ENCODE assay signal across 2 cellular contexts in the genomic region with DNA sequence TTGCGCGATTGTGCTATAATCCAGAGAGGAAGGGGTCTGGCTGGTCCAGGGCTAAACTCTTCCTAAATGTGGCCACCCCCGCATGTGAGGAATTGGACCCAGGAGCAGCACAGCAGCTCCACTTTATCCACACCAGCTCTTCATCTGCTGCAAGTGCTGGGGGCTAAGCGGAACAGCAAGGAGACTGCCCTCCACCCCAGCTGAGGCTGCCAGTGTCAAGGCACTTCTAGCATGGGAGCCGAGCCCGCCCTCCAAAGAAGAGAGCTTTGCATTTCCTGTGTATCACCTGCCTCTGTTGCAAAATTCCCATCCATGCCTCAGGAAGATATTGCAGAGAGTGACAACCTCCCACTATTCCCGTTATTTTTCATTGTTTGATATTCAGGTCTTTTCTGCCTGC.
TF ChIP-seq lines count a peak whose summit lies in the region.

No MANE protein-coding gene starts in this region.

TF ChIP-seq in GM23338, 12 proteins besides CTCF, POLR2A, EP300 and RAD21 (continued from another document):
- TF ChIP-seq ZNF462 (CRISPR knock-in tag; IDR thresholded peaks at IDR 0.05) (no peak), CREB1 (CRISPR knock-in tag; IDR thresholded peaks at IDR 0.05; ENCODE audit: low read depth) (no peak), ZNF114 (CRISPR knock-in tag; IDR thresholded peaks at IDR 0.05) (no peak), POLR2AphosphoS5 (IDR thresholded peaks at IDR 0.05; ENCODE audit: low read depth) (no peak)
- TF ChIP-seq, protein P1, sequence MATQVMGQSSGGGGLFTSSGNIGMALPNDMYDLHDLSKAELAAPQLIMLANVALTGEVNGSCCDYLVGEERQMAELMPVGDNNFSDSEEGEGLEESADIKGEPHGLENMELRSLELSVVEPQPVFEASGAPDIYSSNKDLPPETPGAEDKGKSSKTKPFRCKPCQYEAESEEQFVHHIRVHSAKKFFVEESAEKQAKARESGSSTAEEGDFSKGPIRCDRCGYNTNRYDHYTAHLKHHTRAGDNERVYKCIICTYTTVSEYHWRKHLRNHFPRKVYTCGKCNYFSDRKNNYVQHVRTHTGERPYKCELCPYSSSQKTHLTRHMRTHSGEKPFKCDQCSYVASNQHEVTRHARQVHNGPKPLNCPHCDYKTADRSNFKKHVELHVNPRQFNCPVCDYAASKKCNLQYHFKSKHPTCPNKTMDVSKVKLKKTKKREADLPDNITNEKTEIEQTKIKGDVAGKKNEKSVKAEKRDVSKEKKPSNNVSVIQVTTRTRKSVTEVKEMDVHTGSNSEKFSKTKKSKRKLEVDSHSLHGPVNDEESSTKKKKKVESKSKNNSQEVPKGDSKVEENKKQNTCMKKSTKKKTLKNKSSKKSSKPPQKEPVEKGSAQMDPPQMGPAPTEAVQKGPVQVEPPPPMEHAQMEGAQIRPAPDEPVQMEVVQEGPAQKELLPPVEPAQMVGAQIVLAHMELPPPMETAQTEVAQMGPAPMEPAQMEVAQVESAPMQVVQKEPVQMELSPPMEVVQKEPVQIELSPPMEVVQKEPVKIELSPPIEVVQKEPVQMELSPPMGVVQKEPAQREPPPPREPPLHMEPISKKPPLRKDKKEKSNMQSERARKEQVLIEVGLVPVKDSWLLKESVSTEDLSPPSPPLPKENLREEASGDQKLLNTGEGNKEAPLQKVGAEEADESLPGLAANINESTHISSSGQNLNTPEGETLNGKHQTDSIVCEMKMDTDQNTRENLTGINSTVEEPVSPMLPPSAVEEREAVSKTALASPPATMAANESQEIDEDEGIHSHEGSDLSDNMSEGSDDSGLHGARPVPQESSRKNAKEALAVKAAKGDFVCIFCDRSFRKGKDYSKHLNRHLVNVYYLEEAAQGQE (IDR thresholded peaks at IDR 0.05; ENCODE audit: unreplicated experiment) = no peak

TF ChIP-seq in WTC11, 78 proteins besides CTCF, POLR2A, EP300 and RAD21 (continued from another document):
- TF ChIP-seq USF2 (CRISPR knock-in tag; IDR thresholded peaks at IDR 0.05) (no peak), TP53 (CRISPR knock-in tag; IDR thresholded peaks at IDR 0.05) (no peak), MXD4 (CRISPR knock-in tag; IDR thresholded peaks at IDR 0.05; ENCODE audit: borderline replicate concordance) (no peak), ZNF423 (CRISPR knock-in tag; IDR thresholded peaks at IDR 0.05) (no peak), NFATC4 (CRISPR knock-in tag; IDR thresholded peaks at IDR 0.05) (no peak), ZNF396 (CRISPR knock-in tag; IDR thresholded peaks at IDR 0.05; ENCODE audit: borderline replicate concordance) (no peak), TEAD1 (CRISPR knock-in tag; IDR thresholded peaks at IDR 0.05) (no peak), TCF7 (CRISPR knock-in tag; IDR thresholded peaks at IDR 0.05; ENCODE audit: low read depth) (no peak), RORB (CRISPR knock-in tag; IDR thresholded peaks at IDR 0.05) (no peak), ZNF532 (CRISPR knock-in tag; IDR thresholded peaks at IDR 0.05; ENCODE audit: borderline replicate concordance) (no peak)
- TF ChIP-seq, protein P2, sequence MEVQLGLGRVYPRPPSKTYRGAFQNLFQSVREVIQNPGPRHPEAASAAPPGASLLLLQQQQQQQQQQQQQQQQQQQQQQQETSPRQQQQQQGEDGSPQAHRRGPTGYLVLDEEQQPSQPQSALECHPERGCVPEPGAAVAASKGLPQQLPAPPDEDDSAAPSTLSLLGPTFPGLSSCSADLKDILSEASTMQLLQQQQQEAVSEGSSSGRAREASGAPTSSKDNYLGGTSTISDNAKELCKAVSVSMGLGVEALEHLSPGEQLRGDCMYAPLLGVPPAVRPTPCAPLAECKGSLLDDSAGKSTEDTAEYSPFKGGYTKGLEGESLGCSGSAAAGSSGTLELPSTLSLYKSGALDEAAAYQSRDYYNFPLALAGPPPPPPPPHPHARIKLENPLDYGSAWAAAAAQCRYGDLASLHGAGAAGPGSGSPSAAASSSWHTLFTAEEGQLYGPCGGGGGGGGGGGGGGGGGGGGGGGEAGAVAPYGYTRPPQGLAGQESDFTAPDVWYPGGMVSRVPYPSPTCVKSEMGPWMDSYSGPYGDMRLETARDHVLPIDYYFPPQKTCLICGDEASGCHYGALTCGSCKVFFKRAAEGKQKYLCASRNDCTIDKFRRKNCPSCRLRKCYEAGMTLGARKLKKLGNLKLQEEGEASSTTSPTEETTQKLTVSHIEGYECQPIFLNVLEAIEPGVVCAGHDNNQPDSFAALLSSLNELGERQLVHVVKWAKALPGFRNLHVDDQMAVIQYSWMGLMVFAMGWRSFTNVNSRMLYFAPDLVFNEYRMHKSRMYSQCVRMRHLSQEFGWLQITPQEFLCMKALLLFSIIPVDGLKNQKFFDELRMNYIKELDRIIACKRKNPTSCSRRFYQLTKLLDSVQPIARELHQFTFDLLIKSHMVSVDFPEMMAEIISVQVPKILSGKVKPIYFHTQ (CRISPR knock-in tag; IDR thresholded peaks at IDR 0.05) = no peak
- TF ChIP-seq, protein P3, sequence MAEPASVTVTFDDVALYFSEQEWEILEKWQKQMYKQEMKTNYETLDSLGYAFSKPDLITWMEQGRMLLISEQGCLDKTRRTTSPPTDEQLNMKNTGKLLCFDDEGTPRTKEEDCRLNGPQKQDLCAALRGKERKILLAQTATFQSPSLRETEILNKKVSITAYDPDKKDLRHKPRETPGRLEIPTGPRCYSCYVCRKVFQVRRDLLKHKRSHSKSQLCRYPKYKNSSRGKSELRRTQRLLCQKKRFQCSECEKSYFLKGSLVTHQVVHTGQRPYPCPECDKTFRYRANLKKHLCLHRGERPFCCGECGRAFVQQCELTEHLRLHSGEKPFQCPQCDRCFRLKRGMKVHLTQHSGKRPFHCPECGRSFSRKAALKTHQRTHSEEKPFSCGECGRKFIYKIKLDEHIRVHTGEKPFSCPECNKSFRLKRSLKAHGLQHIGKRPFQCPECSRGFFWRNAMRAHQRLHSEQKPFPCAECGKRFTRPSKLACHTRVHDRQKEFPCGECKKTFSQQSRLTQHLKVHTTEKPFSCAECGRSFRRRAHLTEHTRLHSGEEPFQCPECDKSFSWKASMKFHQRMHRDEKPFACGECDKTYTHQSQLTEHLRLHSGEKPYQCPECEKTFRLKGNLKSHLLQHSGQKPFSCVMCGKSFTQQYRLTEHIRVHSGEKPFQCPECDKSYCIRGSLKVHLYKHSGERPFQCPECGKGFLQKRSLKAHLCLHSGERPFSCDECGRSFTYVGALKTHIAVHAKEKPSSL (CRISPR knock-in tag; conservative IDR thresholded peaks at IDR 0.05) = no peak
